ENCODE assay signal across 22 cellular contexts in genomic region chr15:29046946-29047345, GRCh38.
DNase-seq lines count a peak whose midpoint lies in the region; ATAC-seq, FAIRE-seq and TF ChIP-seq lines count a peak whose summit lies in the region.
"Had no signal": no experiment of that assay in that cellular context is flagged by ENCODE, and none has a peak within 500 bp of the region (broad histone marks: within the 10 kb centered on the region; RNA-seq: fewer than 3 reads in every experiment).

No MANE protein-coding gene starts in this region.

- no peak for FAIRE-seq in pancreas (lab: Jason Lieb, UNC)
- FAIRE-seq: A204.1, G401.6, GM12878 had no signal

- H3K27ac Mint-ChIP-seq in CD8-positive, alpha-beta T cell, result peak overlapping the region; percentile 60
- H3K27ac Mint-ChIP-seq in neural crest cell (ENCODE audit: unreplicated experiment), result peak overlapping the region; percentile 57
- H3K27ac Mint-ChIP-seq: IgD-negative memory B cell had no signal

- peaks cover 3% of the 10 kb centered on the region for H3K36me3 Mint-ChIP-seq in CD8-positive, alpha-beta T cell
- H3K36me3 Mint-ChIP-seq in neural crest cell (ENCODE audit: low read depth), result peaks cover 11% of the 10 kb centered on the region

- no peak for TF ChIP-seq EP300 in ovary (IDR thresholded peaks at IDR 0.05)

- H3K4me1 ChIP-seq in CD8-positive, alpha-beta T cell (ENCODE audit: insufficient read depth, low read length), result peaks cover 21% of the 10 kb centered on the region
- H3K4me1 ChIP-seq in ovary (ENCODE audit: insufficient read depth) (no peaks in the 10 kb centered on the region), pancreas (no peaks in the 10 kb centered on the region)
- H3K4me1 ChIP-seq: BLaER1 had no signal

- intact Hi-C loops in CD8-positive, alpha-beta T cell (cut with DNase I, micrococcal nuclease), result no loop called here
- intact Hi-C loops in left colon (cut with DNase I, micrococcal nuclease), result no loop called here
- intact Hi-C loops in ovary (cut with DNase I), result no loop called here
- intact Hi-C loops in pancreas (cut with DNase I), result no loop called here

- WGBS in ovary, 3 donors, result 94 to 96% (median 96%) methylated on average over 4 of the region's 4 CpGs
- WGBS in pancreas, 2 donors, result 95 to 97% methylated on average over 4 of the region's 4 CpGs

- POLR2A ChIA-PET in CD8-positive, alpha-beta T cell (lab: Charles Lee), result no interaction called here

- H3K27ac ChIP-seq in CD8-positive, alpha-beta T cell (ENCODE audit: low read depth, low read length), result no peak overlapping the region
- H3K27ac ChIP-seq in angular gyrus (ENCODE audit: low read depth, low read length), result peak overlapping the region; percentile 83
- H3K27ac ChIP-seq in ovary, result no peak overlapping the region
- no peak overlapping the region for H3K27ac ChIP-seq in pancreas
- H3K27ac ChIP-seq: BLaER1, GM23248, RWPE1 had no signal

- CTCF ChIA-PET in CD8-positive, alpha-beta T cell (lab: Charles Lee), result no interaction called here

- no peaks in the 10 kb centered on the region for H3K36me3 ChIP-seq in CD8-positive, alpha-beta T cell (ENCODE audit: insufficient read depth, low read length)
- H3K36me3 ChIP-seq in ovary (no peaks in the 10 kb centered on the region), pancreas (no peaks in the 10 kb centered on the region)
- H3K36me3 ChIP-seq: BLaER1 had no signal

- H3K9me3 Mint-ChIP-seq in CD8-positive, alpha-beta T cell, result no peaks in the 10 kb centered on the region
- no peaks in the 10 kb centered on the region for H3K9me3 Mint-ChIP-seq in neural crest cell
- H3K9me3 Mint-ChIP-seq: CD8-positive, alpha-beta memory T cell; IgD-negative memory B cell had no signal

- no peak overlapping the region for H3K4me3 ChIP-seq in CD8-positive, alpha-beta T cell (ENCODE audit: low read depth, low read length)
- no peak overlapping the region for H3K4me3 ChIP-seq in ovary
- H3K4me3 ChIP-seq in pancreas, result no peak overlapping the region
- H3K4me3 ChIP-seq: BLaER1, GM12878, GM23248 had no signal

- H3K27me3 Mint-ChIP-seq in CD8-positive, alpha-beta T cell (ENCODE audit: low read depth), result no peaks in the 10 kb centered on the region
- no peaks in the 10 kb centered on the region for H3K27me3 Mint-ChIP-seq in neural crest cell (ENCODE audit: low read depth)
- H3K27me3 Mint-ChIP-seq: IgD-negative memory B cell had no signal

- TF ChIP-seq CTCF in CD8-positive, alpha-beta T cell (IDR thresholded peaks at IDR 0.05), result no peak
- TF ChIP-seq CTCF in neural crest cell (conservative IDR thresholded peaks at IDR 0.05), result no peak
- no peak for TF ChIP-seq CTCF in ovary (IDR thresholded peaks at IDR 0.05)
- no peak for TF ChIP-seq CTCF in pancreas (IDR thresholded peaks at IDR 0.05)

- no peaks in the 10 kb centered on the region for H3K27me3 ChIP-seq in CD8-positive, alpha-beta T cell (ENCODE audit: insufficient read depth, low read length)
- H3K27me3 ChIP-seq in ovary (no peaks in the 10 kb centered on the region), pancreas (no peaks in the 10 kb centered on the region)
- H3K27me3 ChIP-seq: BLaER1 had no signal

- no peak for ATAC-seq in CD8-positive, alpha-beta T cell
- no peak for ATAC-seq in left colon
- ATAC-seq in pancreas, result no peak
- ATAC-seq: GM12878 had no signal

- DNase-seq in CD8-positive, alpha-beta T cell, result no peak
- DNase-seq in foreskin melanocyte (peak; percentile 99), neural crest cell (ENCODE audit: low read depth, low spot score) (peak; percentile 16), left colon (no peak), mesenteric fat pad (ENCODE audit: low spot score) (no peak), ovary (no peak), pancreas (no peak)
- DNase-seq: CD8-positive, alpha-beta memory T cell; DND-41; GM23248; Kasumi-1; MM.1S; NCI-H1092 treated with DMSO at 0.1 percent for 48 hours; NCI-H2107; NCI-H748 treated with DMSO at 0.1 percent for 48 hours had no signal

- H3K9me3 ChIP-seq in CD8-positive, alpha-beta T cell (ENCODE audit: low read length), result no peaks in the 10 kb centered on the region
- H3K9me3 ChIP-seq in ovary (no peaks in the 10 kb centered on the region), pancreas (no peaks in the 10 kb centered on the region)

- H3K4me1 Mint-ChIP-seq in CD8-positive, alpha-beta T cell (ENCODE audit: low read depth), result peaks cover 71% of the 10 kb centered on the region
- H3K4me1 Mint-ChIP-seq in neural crest cell, result peaks cover 91% of the 10 kb centered on the region
- H3K4me1 Mint-ChIP-seq: IgD-negative memory B cell had no signal

- no peak for TF ChIP-seq POLR2A in ovary (IDR thresholded peaks at IDR 0.05)

- H3K4me3 Mint-ChIP-seq in CD8-positive, alpha-beta T cell, result no peak overlapping the region
- H3K4me3 Mint-ChIP-seq in neural crest cell, result peak overlapping the region; percentile 61
- H3K4me3 Mint-ChIP-seq: CD8-positive, alpha-beta memory T cell; IgD-negative memory B cell had no signal

Comparison
In these comparisons a context has a peak if more than half of its experiments do, and no peak if none do; other contexts are left out.
1. DNase-seq: peak in foreskin melanocyte (single experiment) and neural crest cell (single experiment); none in CD8-positive, alpha-beta T cell (0 of 7), left colon (0 of 2), mesenteric fat pad (single experiment), ovary (0 of 5) and pancreas (0 of 6).